8 cellular contexts compared by ENCODE assay signal in genomic region chr15:42549052-42549491, GRCh38. TPM values are rescaled to one million over a fixed set of nuclear protein-coding genes. Genes with fewer than 3 reads are reported as not detected.
DNase-seq lines count a peak whose midpoint lies in the region; ATAC-seq and TF ChIP-seq lines count a peak whose summit lies in the region.

No MANE protein-coding gene starts in this region.

- H3K4me3 ChIP-seq in HAP-1: peak overlapping the region; percentile 98
- peak overlapping the region; percentile 95 for H3K4me3 ChIP-seq in adipocyte (ENCODE audit: low read length)
- H3K4me3 ChIP-seq in right cardiac atrium (ENCODE audit: low read length): peak overlapping the region; percentile 87
- H3K4me3 ChIP-seq in sigmoid colon: peak overlapping the region; percentile 72 to 94 (median 80)

- intact Hi-C loops in right cardiac atrium (cut with DNase I) (loop anchor here in 1 of 4 donors (5.0 kb wide), 1 partner anchor 103 kb away; no protein-coding TSS in a partner anchor), sigmoid colon (cut with DNase I) (loop anchor here (2.0 to 5.0 kb wide), 3 partner anchors 33 to 102 kb away; partner anchors contain the start of gene SNAP23)

- in situ Hi-C loops in HAP-1 (cut with MboI; ENCODE audit: low sequenced_read_pairs): no loop called here

- no peaks in the 10 kb centered on the region for H3K27me3 Mint-ChIP-seq in activated T-cell treated with anti-CD3 and anti-CD28 coated beads, Interleukin-2, amount 50 U/mL, for 24 hours

- H3K9me3 ChIP-seq in HAP-1 (0 out of 2 replicates have a peak, but pooled peaks cover 2% of the 10 kb centered on the region), adipocyte (ENCODE audit: control insufficient read depth, low read length) (no peaks in the 10 kb centered on the region), right cardiac atrium (ENCODE audit: control insufficient read depth, low read length) (no peaks in the 10 kb centered on the region), sigmoid colon (no peaks in the 10 kb centered on the region)

- H3K4me1 Mint-ChIP-seq in activated T-cell treated with anti-CD3 and anti-CD28 coated beads, Interleukin-2, amount 50 U/mL, for 24 hours (ENCODE audit: low read depth): peaks cover 62% of the 10 kb centered on the region

- no peaks in the 10 kb centered on the region for H3K27me3 ChIP-seq in HAP-1 (ENCODE audit: low read depth)
- no peaks in the 10 kb centered on the region for H3K27me3 ChIP-seq in adipocyte (replicated peaks; ENCODE audit: control insufficient read depth, insufficient read depth, low read length)
- no peaks in the 10 kb centered on the region for H3K27me3 ChIP-seq in right cardiac atrium (ENCODE audit: control insufficient read depth, insufficient read depth)
- no peaks in the 10 kb centered on the region for H3K27me3 ChIP-seq in sigmoid colon

- under 1% methylated on average over 15 of the region's 15 CpGs for WGBS in right cardiac atrium
- WGBS in sigmoid colon, 2 donors: 0 to 1% methylated on average over 15 of the region's 15 CpGs

- H3K36me3 Mint-ChIP-seq in activated T-cell treated with anti-CD3 and anti-CD28 coated beads, Interleukin-2, amount 50 U/mL, for 24 hours (ENCODE audit: low read depth): peaks cover 70% of the 10 kb centered on the region

- peak; percentile 48 to 65 for ATAC-seq in right cardiac atrium

- TF ChIP-seq EP300 in sigmoid colon (IDR thresholded peaks at IDR 0.05): no peak

- no peak for TF ChIP-seq POLR2A in sigmoid colon (IDR thresholded peaks at IDR 0.05)

- peak overlapping the region; percentile 96 for H3K27ac Mint-ChIP-seq in activated T-cell treated with anti-CD3 and anti-CD28 coated beads, Interleukin-2, amount 50 U/mL, for 24 hours

- no peak for DNase-seq in activated T-cell treated with anti-CD3 and anti-CD28 coated beads, Interleukin-2, amount 50 U/mL, for 24 hours
- DNase-seq in activated T-cell treated with anti-CD3 and anti-CD28 coated beads, Interleukin-2, amount 50 U/mL, for 1 hour: no peak
- peak; percentile 43 to 48 for DNase-seq in HAP-1 (ENCODE audit: low spot score in 2 of 2)
- peak; percentile 28 for DNase-seq in NCI-H1694 (lab: John Stamatoyannopoulos, UW)
- DNase-seq in adipocyte (ENCODE audit: low read depth): peak; percentile 52
- no peak for DNase-seq in right cardiac atrium
- no peak for DNase-seq in sigmoid colon
- no peak for DNase-seq in GM19240 (ENCODE audit: insufficient read length, low spot score)

- peak overlapping the region; percentile 96 for H3K4me3 Mint-ChIP-seq in activated T-cell treated with anti-CD3 and anti-CD28 coated beads, Interleukin-2, amount 50 U/mL, for 24 hours

- H3K4me1 ChIP-seq in HAP-1 (no peaks in the 10 kb centered on the region; the same call in none of the 2 replicates), adipocyte (ENCODE audit: control insufficient read depth, insufficient read depth, low read length) (peaks cover 18% of the 10 kb centered on the region), right cardiac atrium (ENCODE audit: control insufficient read depth, insufficient read depth, low read length) (no peaks in the 10 kb centered on the region), sigmoid colon (peaks cover 0 to 26% (median 24%) of the 10 kb centered on the region in 4 donors)

- no peaks in the 10 kb centered on the region for H3K9me3 Mint-ChIP-seq in activated T-cell treated with anti-CD3 and anti-CD28 coated beads, Interleukin-2, amount 50 U/mL, for 24 hours

- TF ChIP-seq CTCF in sigmoid colon (IDR thresholded peaks at IDR 0.05): no peak

- H3K27ac ChIP-seq in right cardiac atrium (ENCODE audit: low read length) (peak overlapping the region; percentile 79), sigmoid colon (peak overlapping the region; percentile 89 to 97 (median 92))

- peaks cover 17% of the 10 kb centered on the region for H3K36me3 ChIP-seq in HAP-1 (replicated peaks)
- H3K36me3 ChIP-seq in adipocyte (ENCODE audit: control insufficient read depth, insufficient read depth, low read length, severe bottlenecking): peaks cover 17% of the 10 kb centered on the region
- H3K36me3 ChIP-seq in sigmoid colon: peaks cover 6 to 16% (median 8%) of the 10 kb centered on the region in 4 donors

- peak overlapping the region; percentile 89 for H3K9ac ChIP-seq in adipocyte (ENCODE audit: low read length)

RNA-seq across cellular contexts. Expression of gene HAUS2, which starts 0.4 kb away (rescaled TPM):
- total RNA-seq in right cardiac atrium: 10 to 100 TPM; 10.0 to 15.2 (median 12.1) TPM
- 12.4 TPM for polyA plus RNA-seq in right cardiac atrium
- 10 to 100 TPM; 18.3 to 24.6 (median 20.1) TPM for total RNA-seq in sigmoid colon
- 10 to 100 TPM; 11.1 to 15.1 (median 12.6) TPM for polyA plus RNA-seq in sigmoid colon

RNA-seq across cellular contexts. Expression of gene LRRC57, which starts 0.5 kb away (rescaled TPM):
- total RNA-seq in right cardiac atrium (10 to 100 TPM; 11.1 to 17.2 (median 14.4) TPM), sigmoid colon (10 to 100 TPM in 3 of 4 donors, 1 to 10 TPM in 1; 9.2 to 24.6 (median 11.4) TPM)
- polyA plus RNA-seq in right cardiac atrium (7.3 TPM), sigmoid colon (10 to 100 TPM in 2 of 3 donors, 1 to 10 TPM in 1; 8.4 to 16.4 (median 11.5) TPM)

RNA-seq across cellular contexts. Expression of gene STARD9, which starts 26.3 kb away (rescaled TPM):
- total RNA-seq in right cardiac atrium (10 to 100 TPM in 3 of 4 donors, 1 to 10 TPM in 1; 9.9 to 12.0 (median 11.5) TPM), sigmoid colon (100 to 1,000 TPM in 1 of 4 donors, 10 to 100 TPM in 3; 36.4 to 125 (median 49.4) TPM)
- polyA plus RNA-seq in right cardiac atrium (8.6 TPM), sigmoid colon (1 to 10 TPM in 1 of 3 donors, under 1 TPM in 2; 0.60 to 5.7 (median 0.69) TPM)

RNA-seq across cellular contexts. Expression of gene SNAP23, which starts 53.6 kb away (rescaled TPM):
- 10 to 100 TPM; 33.7 to 42.7 (median 39.0) TPM for total RNA-seq in right cardiac atrium
- polyA plus RNA-seq in right cardiac atrium: 28.4 TPM
- total RNA-seq in sigmoid colon: 10 to 100 TPM; 43.8 to 67.4 (median 57.9) TPM
- polyA plus RNA-seq in sigmoid colon: 100 to 1,000 TPM in 1 of 3 donors, 10 to 100 TPM in 2; 50.2 to 107 (median 76.9) TPM

RNA-seq across cellular contexts. Expression of gene ZNF106, which starts 58.1 kb away (rescaled TPM):
- total RNA-seq in right cardiac atrium: 100 to 1,000 TPM; 408 to 507 (median 423) TPM
- polyA plus RNA-seq in right cardiac atrium: 94.6 TPM
- 100 to 1,000 TPM in 1 of 4 donors, 10 to 100 TPM in 3; 69.4 to 107 (median 82.3) TPM for total RNA-seq in sigmoid colon
- polyA plus RNA-seq in sigmoid colon: 10 to 100 TPM; 10.9 to 18.1 (median 13.2) TPM

Comparison
In these comparisons a context has a peak if more than half of its experiments do, and no peak if none do; other contexts are left out.
1. DNase-seq: peak in HAP-1 (2 of 2), NCI-H1694 (single experiment) and adipocyte (single experiment); none in activated T-cell treated with anti-CD3 and anti-CD28 coated beads, Interleukin-2, amount 50 U/mL, for 24 hours (single experiment), activated T-cell treated with anti-CD3 and anti-CD28 coated beads, Interleukin-2, amount 50 U/mL, for 1 hour (single experiment), right cardiac atrium (0 of 3), sigmoid colon (single experiment) and GM19240 (single experiment).
2. Peak in every context shown above with its lines, with median percentiles within 50 percentile points of each other: H3K4me3 ChIP-seq.